In genomic region chr14:99195602-99196309, GRCh38 we compare ENCODE assay signal across 10 cellular contexts.
DNase-seq lines count a peak whose midpoint lies in the region; FAIRE-seq and TF ChIP-seq lines count a peak whose summit lies in the region.
"Had no signal": no experiment of that assay in that cellular context is flagged by ENCODE, and none has a peak within 500 bp of the region (broad histone marks: within the 10 kb centered on the region; RNA-seq: fewer than 3 reads in every experiment).

No MANE protein-coding gene starts in this region.

- no peak for DNase-seq in activated CD4-positive, alpha-beta T cell treated with anti-CD3 and anti-CD28 coated beads, Interleukin-2, amount 10 ng/mL, durations not matched to agents 7 days and 5 days
- no peak for DNase-seq in activated CD4-positive, alpha-beta T cell treated with anti-CD3 and anti-CD28 coated beads for 4 hours
- DNase-seq in NCI-H1105 treated with DMSO at 0.1 percent for 48 hours (lab: John Stamatoyannopoulos, UW) = peak; percentile 93
- DNase-seq in astrocyte (ENCODE audit: low read depth) = peak; percentile 48
- peak; percentile 75 for DNase-seq in renal cortical epithelial cell (ENCODE audit: low read depth)
- no peak for DNase-seq in OCI-M1 (lab: John Stamatoyannopoulos, UW)
- DNase-seq in RPMI8226 = no peak
- no peak for DNase-seq in HUDEP-2 (lab: John Stamatoyannopoulos, UW; ENCODE audit: unreplicated experiment in 76 of 76)
- DNase-seq: GF-D8 had no signal

- H3K27ac ChIP-seq in astrocyte (ENCODE audit: low read depth, low read length) = no peak overlapping the region

- peaks cover 10% of the 10 kb centered on the region for H3K4me1 ChIP-seq in astrocyte (ENCODE audit: insufficient read depth, low read length)

- H3K4me1 Mint-ChIP-seq in activated CD4-positive, alpha-beta T cell treated with anti-CD3 and anti-CD28 coated beads, Interleukin-2, amount 10 ng/mL, durations not matched to agents 7 days and 5 days = peaks cover 98% of the 10 kb centered on the region
- H3K4me1 Mint-ChIP-seq in astrocyte (ENCODE audit: low read depth, unreplicated experiment) = peaks cover 2% of the 10 kb centered on the region

- peak overlapping the region; percentile 11 for H3K4me2 ChIP-seq in astrocyte (ENCODE audit: low read length)

- peaks cover 75% of the 10 kb centered on the region for H3K36me3 Mint-ChIP-seq in activated CD4-positive, alpha-beta T cell treated with anti-CD3 and anti-CD28 coated beads, Interleukin-2, amount 10 ng/mL, durations not matched to agents 7 days and 5 days (ENCODE audit: low read depth)
- peaks cover 2% of the 10 kb centered on the region for H3K36me3 Mint-ChIP-seq in astrocyte (ENCODE audit: low read depth, unreplicated experiment)

- peak overlapping the region; percentile 33 for H3K4me3 Mint-ChIP-seq in activated CD4-positive, alpha-beta T cell treated with anti-CD3 and anti-CD28 coated beads, Interleukin-2, amount 10 ng/mL, durations not matched to agents 7 days and 5 days
- H3K4me3 Mint-ChIP-seq in astrocyte (ENCODE audit: unreplicated experiment) = no peak overlapping the region

- peaks cover 27% of the 10 kb centered on the region for H3K27me3 ChIP-seq in astrocyte (ENCODE audit: insufficient read depth, low read length)

- no peak for TF ChIP-seq CTCF in astrocyte (IDR thresholded peaks at IDR 0.05; ENCODE audit: insufficient read depth, low read depth, low read length)

- no peaks in the 10 kb centered on the region for H3K27me3 Mint-ChIP-seq in activated CD4-positive, alpha-beta T cell treated with anti-CD3 and anti-CD28 coated beads, Interleukin-2, amount 10 ng/mL, durations not matched to agents 7 days and 5 days
- peaks cover 48% of the 10 kb centered on the region for H3K27me3 Mint-ChIP-seq in astrocyte (ENCODE audit: low read depth, unreplicated experiment)

- POLR2A ChIA-PET in activated CD4-positive, alpha-beta T cell treated with anti-CD3 and anti-CD28 coated beads, Interleukin-2, amount 10 ng/mL, durations not matched to agents 7 days and 5 days (lab: Charles Lee) = no interaction called here

- H3K9me3 ChIP-seq in astrocyte (ENCODE audit: insufficient read depth, low read depth, low read length) = no peaks in the 10 kb centered on the region

- no peak for FAIRE-seq in astrocyte (lab: Jason Lieb, UNC)
- FAIRE-seq: islet of Langerhans had no signal

- H3K9me3 Mint-ChIP-seq in activated CD4-positive, alpha-beta T cell treated with anti-CD3 and anti-CD28 coated beads, Interleukin-2, amount 10 ng/mL, durations not matched to agents 7 days and 5 days = no peaks in the 10 kb centered on the region
- no peaks in the 10 kb centered on the region for H3K9me3 Mint-ChIP-seq in astrocyte (ENCODE audit: unreplicated experiment)

- H3K9ac ChIP-seq in astrocyte (ENCODE audit: low read length) = no peak overlapping the region

- no peak overlapping the region for H3K4me3 ChIP-seq in astrocyte (ENCODE audit: insufficient read depth, low read depth, low read length)

- H4K20me1 ChIP-seq in astrocyte (ENCODE audit: insufficient read depth, low read length) = peaks cover 4% of the 10 kb centered on the region

- peak overlapping the region; percentile 95 for H3K27ac Mint-ChIP-seq in activated CD4-positive, alpha-beta T cell treated with anti-CD3 and anti-CD28 coated beads, Interleukin-2, amount 10 ng/mL, durations not matched to agents 7 days and 5 days
- H3K27ac Mint-ChIP-seq in astrocyte (ENCODE audit: unreplicated experiment) = no peak overlapping the region

- no peaks in the 10 kb centered on the region for H3K36me3 ChIP-seq in astrocyte (ENCODE audit: insufficient read depth, low read length)

- CTCF ChIA-PET in activated CD4-positive, alpha-beta T cell treated with anti-CD3 and anti-CD28 coated beads, Interleukin-2, amount 10 ng/mL, durations not matched to agents 7 days and 5 days (lab: Charles Lee) = interaction anchor here (0.5 to 3.5 kb wide), 10 partner anchors 9 to 82 kb away, joined by 3 to 14 read pairs (median 4); no protein-coding TSS in a partner anchor

- no peak overlapping the region for H2AFZ ChIP-seq in astrocyte (ENCODE audit: low read depth, low read length)

- no peaks in the 10 kb centered on the region for H3K79me2 ChIP-seq in astrocyte (ENCODE audit: insufficient read depth, low read length)

Comparison
In these comparisons a context has a peak if more than half of its experiments do, and no peak if none do; other contexts are left out.
1. DNase-seq: peak in NCI-H1105 treated with DMSO at 0.1 percent for 48 hours (single experiment), astrocyte (single experiment) and renal cortical epithelial cell (single experiment); none in activated CD4-positive, alpha-beta T cell treated with anti-CD3 and anti-CD28 coated beads, Interleukin-2, amount 10 ng/mL, durations not matched to agents 7 days and 5 days (single experiment), activated CD4-positive, alpha-beta T cell treated with anti-CD3 and anti-CD28 coated beads for 4 hours (0 of 2), OCI-M1 (single experiment), RPMI8226 (single experiment) and HUDEP-2 (0 of 76).